1 cellular context compared by ENCODE assay signal in genomic region chr11:695606-696381, GRCh38.
A peak's percentile ranks its signal among the peaks of the same experiment; 100 is the strongest.
TF ChIP-seq lines count a peak whose summit lies in the region.

Gene TMEM80, plus strand, starts transcription at chr11:695816. Its CDS starts 12 bp downstream, at chr11:695828.

TF ChIP-seq in HepG2, 621 proteins besides CTCF, POLR2A, EP300 and RAD21 (continued from another document and continues in another):
- TF ChIP-seq, protein P1, sequence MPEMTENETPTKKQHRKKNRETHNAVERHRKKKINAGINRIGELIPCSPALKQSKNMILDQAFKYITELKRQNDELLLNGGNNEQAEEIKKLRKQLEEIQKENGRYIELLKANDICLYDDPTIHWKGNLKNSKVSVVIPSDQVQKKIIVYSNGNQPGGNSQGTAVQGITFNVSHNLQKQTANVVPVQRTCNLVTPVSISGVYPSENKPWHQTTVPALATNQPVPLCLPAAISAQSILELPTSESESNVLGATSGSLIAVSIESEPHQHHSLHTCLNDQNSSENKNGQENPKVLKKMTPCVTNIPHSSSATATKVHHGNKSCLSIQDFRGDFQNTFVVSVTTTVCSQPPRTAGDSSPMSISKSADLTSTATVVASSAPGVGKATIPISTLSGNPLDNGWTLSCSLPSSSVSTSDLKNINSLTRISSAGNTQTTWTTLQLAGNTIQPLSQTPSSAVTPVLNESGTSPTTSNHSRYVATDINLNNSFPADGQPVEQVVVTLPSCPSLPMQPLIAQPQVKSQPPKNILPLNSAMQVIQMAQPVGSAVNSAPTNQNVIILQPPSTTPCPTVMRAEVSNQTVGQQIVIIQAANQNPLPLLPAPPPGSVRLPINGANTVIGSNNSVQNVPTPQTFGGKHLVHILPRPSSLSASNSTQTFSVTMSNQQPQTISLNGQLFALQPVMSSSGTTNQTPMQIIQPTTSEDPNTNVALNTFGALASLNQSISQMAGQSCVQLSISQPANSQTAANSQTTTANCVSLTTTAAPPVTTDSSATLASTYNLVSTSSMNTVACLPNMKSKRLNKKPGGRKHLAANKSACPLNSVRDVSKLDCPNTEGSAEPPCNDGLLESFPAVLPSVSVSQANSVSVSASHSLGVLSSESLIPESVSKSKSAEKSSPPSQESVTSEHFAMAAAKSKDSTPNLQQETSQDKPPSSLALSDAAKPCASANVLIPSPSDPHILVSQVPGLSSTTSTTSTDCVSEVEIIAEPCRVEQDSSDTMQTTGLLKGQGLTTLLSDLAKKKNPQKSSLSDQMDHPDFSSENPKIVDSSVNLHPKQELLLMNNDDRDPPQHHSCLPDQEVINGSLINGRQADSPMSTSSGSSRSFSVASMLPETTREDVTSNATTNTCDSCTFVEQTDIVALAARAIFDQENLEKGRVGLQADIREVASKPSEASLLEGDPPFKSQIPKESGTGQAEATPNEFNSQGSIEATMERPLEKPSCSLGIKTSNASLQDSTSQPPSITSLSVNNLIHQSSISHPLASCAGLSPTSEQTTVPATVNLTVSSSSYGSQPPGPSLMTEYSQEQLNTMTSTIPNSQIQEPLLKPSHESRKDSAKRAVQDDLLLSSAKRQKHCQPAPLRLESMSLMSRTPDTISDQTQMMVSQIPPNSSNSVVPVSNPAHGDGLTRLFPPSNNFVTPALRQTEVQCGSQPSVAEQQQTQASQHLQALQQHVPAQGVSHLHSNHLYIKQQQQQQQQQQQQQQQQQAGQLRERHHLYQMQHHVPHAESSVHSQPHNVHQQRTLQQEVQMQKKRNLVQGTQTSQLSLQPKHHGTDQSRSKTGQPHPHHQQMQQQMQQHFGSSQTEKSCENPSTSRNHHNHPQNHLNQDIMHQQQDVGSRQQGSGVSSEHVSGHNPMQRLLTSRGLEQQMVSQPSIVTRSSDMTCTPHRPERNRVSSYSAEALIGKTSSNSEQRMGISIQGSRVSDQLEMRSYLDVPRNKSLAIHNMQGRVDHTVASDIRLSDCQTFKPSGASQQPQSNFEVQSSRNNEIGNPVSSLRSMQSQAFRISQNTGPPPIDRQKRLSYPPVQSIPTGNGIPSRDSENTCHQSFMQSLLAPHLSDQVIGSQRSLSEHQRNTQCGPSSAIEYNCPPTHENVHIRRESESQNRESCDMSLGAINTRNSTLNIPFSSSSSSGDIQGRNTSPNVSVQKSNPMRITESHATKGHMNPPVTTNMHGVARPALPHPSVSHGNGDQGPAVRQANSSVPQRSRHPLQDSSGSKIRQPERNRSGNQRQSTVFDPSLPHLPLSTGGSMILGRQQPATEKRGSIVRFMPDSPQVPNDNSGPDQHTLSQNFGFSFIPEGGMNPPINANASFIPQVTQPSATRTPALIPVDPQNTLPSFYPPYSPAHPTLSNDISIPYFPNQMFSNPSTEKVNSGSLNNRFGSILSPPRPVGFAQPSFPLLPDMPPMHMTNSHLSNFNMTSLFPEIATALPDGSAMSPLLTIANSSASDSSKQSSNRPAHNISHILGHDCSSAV (CRISPR knock-in tag; IDR thresholded peaks at IDR 0.05; ENCODE audit: borderline replicate concordance) = peak; percentile 57; the same call in 1 of the 2 replicates
- TF ChIP-seq BRCA1 (CRISPR knock-in tag; IDR thresholded peaks at IDR 0.05) (0 out of 2 replicates have a peak, but pooled peaks have one; percentile 33), ZNF773 (CRISPR knock-in tag; IDR thresholded peaks at IDR 0.05; ENCODE audit: borderline replicate concordance) (0 out of 2 replicates have a peak, but pooled peaks have one; percentile 24), ZNF556 (CRISPR knock-in tag; IDR thresholded peaks at IDR 0.05; ENCODE audit: borderline replicate concordance) (0 out of 2 replicates have a peak, but pooled peaks have one; percentile 44), ELF4 (CRISPR knock-in tag; IDR thresholded peaks at IDR 0.05; ENCODE audit: borderline replicate concordance) (no peak), SIX1 (CRISPR knock-in tag; IDR thresholded peaks at IDR 0.05; ENCODE audit: borderline replicate concordance) (no peak), ZBTB14 (CRISPR knock-in tag; IDR thresholded peaks at IDR 0.05) (peak; percentile 64), ZNF407 (CRISPR knock-in tag; IDR thresholded peaks at IDR 0.05; ENCODE audit: not compliant biosample characterization) (peak; percentile 65), MAZ (IDR thresholded peaks at IDR 0.05; ENCODE audit: borderline replicate concordance, low read depth, low read length) (no peak), MAZ (CRISPR knock-in tag; IDR thresholded peaks at IDR 0.05; ENCODE audit: low read depth) (peak; percentile 94), FOXJ3 (CRISPR knock-in tag; IDR thresholded peaks at IDR 0.05; ENCODE audit: borderline replicate concordance) (no peak), ZHX1 (CRISPR knock-in tag; IDR thresholded peaks at IDR 0.05; ENCODE audit: low read depth) (peak; percentile 80), KDM3A (CRISPR knock-in tag; IDR thresholded peaks at IDR 0.05; ENCODE audit: low read depth) (no peak), TAF15 (IDR thresholded peaks at IDR 0.05; ENCODE audit: low read depth, low read length, poor library complexity, severe bottlenecking) (peak; percentile 54), SMAD1 (CRISPR knock-in tag; IDR thresholded peaks at IDR 0.05; ENCODE audit: borderline replicate concordance, low read depth) (no peak), PRDM4 (CRISPR knock-in tag; IDR thresholded peaks at IDR 0.05; ENCODE audit: borderline replicate concordance) (no peak), ZNF337 (CRISPR knock-in tag; IDR thresholded peaks at IDR 0.05; ENCODE audit: borderline replicate concordance, low read depth) (0 out of 2 replicates have a peak, but pooled peaks have one; percentile 13), NCOA5 (CRISPR knock-in tag; IDR thresholded peaks at IDR 0.05) (no peak), ZNF441 (CRISPR knock-in tag; IDR thresholded peaks at IDR 0.05; ENCODE audit: borderline replicate concordance) (peak; percentile 39; the same call in 1 of the 2 replicates)
- TF ChIP-seq, protein P2, sequence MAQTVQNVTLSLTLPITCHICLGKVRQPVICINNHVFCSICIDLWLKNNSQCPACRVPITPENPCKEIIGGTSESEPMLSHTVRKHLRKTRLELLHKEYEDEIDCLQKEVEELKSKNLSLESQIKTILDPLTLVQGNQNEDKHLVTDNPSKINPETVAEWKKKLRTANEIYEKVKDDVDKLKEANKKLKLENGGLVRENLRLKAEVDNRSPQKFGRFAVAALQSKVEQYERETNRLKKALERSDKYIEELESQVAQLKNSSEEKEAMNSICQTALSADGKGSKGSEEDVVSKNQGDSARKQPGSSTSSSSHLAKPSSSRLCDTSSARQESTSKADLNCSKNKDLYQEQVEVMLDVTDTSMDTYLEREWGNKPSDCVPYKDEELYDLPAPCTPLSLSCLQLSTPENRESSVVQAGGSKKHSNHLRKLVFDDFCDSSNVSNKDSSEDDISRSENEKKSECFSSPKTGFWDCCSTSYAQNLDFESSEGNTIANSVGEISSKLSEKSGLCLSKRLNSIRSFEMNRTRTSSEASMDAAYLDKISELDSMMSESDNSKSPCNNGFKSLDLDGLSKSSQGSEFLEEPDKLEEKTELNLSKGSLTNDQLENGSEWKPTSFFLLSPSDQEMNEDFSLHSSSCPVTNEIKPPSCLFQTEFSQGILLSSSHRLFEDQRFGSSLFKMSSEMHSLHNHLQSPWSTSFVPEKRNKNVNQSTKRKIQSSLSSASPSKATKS (CRISPR knock-in tag; IDR thresholded peaks at IDR 0.05) = no peak
- TF ChIP-seq, protein P3, sequence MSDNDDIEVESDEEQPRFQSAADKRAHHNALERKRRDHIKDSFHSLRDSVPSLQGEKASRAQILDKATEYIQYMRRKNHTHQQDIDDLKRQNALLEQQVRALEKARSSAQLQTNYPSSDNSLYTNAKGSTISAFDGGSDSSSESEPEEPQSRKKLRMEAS (IDR thresholded peaks at IDR 0.05) = peak; percentile 53
- TF ChIP-seq, protein P4, sequence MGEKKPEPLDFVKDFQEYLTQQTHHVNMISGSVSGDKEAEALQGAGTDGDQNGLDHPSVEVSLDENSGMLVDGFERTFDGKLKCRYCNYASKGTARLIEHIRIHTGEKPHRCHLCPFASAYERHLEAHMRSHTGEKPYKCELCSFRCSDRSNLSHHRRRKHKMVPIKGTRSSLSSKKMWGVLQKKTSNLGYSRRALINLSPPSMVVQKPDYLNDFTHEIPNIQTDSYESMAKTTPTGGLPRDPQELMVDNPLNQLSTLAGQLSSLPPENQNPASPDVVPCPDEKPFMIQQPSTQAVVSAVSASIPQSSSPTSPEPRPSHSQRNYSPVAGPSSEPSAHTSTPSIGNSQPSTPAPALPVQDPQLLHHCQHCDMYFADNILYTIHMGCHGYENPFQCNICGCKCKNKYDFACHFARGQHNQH (CRISPR knock-in tag; IDR thresholded peaks at IDR 0.05) = peak; percentile 12; the same call in 1 of the 2 replicates
